ENCODE assay signal across 1 cellular context in genomic region chr19:49676690-49677231, GRCh38.
TF ChIP-seq lines count a peak whose summit lies in the region.

No MANE protein-coding gene starts in this region.

TF ChIP-seq in H1, 55 proteins besides CTCF, POLR2A, EP300 and RAD21:
- TF ChIP-seq SAP30 (IDR thresholded peaks at IDR 0.05; ENCODE audit: insufficient read depth, insufficient replicate concordance, low read length) = no peak
- peak; percentile 20; the same call in 1 of the 2 replicates for TF ChIP-seq ATF2 (IDR thresholded peaks at IDR 0.05; ENCODE audit: low read length)
- TF ChIP-seq JUND (IDR thresholded peaks at IDR 0.05; ENCODE audit: low read length) = no peak
- no peak for TF ChIP-seq PHF8 (conservative IDR thresholded peaks at IDR 0.05; ENCODE audit: low read depth, low read length)
- TF ChIP-seq E2F6 (IDR thresholded peaks at IDR 0.05) = 0 out of 2 replicates have a peak, but pooled peaks have one; percentile 8
- TF ChIP-seq TBP (IDR thresholded peaks at IDR 0.05; ENCODE audit: low read depth, low read length) = peak; percentile 96
- no peak for TF ChIP-seq POLR2AphosphoS5 (IDR thresholded peaks at IDR 0.05; ENCODE audit: low read depth, low read length)
- TF ChIP-seq SP2 (IDR thresholded peaks at IDR 0.05; ENCODE audit: low read length) = peak; percentile 93
- no peak for TF ChIP-seq BRCA1 (IDR thresholded peaks at IDR 0.05; ENCODE audit: low read depth, low read length)
- TF ChIP-seq HDAC2 (IDR thresholded peaks at IDR 0.05; ENCODE audit: borderline replicate concordance in 1 of 2, low read depth in 2 of 2, low read length in 2 of 2) = no peak
- no peak for TF ChIP-seq MAFK (IDR thresholded peaks at IDR 0.05; ENCODE audit: low read depth, low read length)
- TF ChIP-seq CHD1 (IDR thresholded peaks at IDR 0.05; ENCODE audit: low read depth, low read length) = no peak
- peak; percentile 98 for TF ChIP-seq SP1 (IDR thresholded peaks at IDR 0.05; ENCODE audit: low read depth, low read length)
- TF ChIP-seq POU5F1 (IDR thresholded peaks at IDR 0.05; ENCODE audit: low read depth, low read length) = no peak
- TF ChIP-seq SIN3A (conservative IDR thresholded peaks at IDR 0.05 in 1 of 2, IDR thresholded peaks at IDR 0.05 in 1 of 2; ENCODE audit: low read depth in 1 of 2, low read length in 2 of 2) = no peak
- no peak for TF ChIP-seq KDM5A (IDR thresholded peaks at IDR 0.05; ENCODE audit: low read length)
- no peak for TF ChIP-seq SIX5 (IDR thresholded peaks at IDR 0.05; ENCODE audit: low read depth, low read length)
- TF ChIP-seq CEBPB (IDR thresholded peaks at IDR 0.05; ENCODE audit: low read depth, low read length) = 0 out of 2 replicates have a peak, but pooled peaks have one; percentile 11
- TF ChIP-seq CREB1 (IDR thresholded peaks at IDR 0.05) = peak; percentile 90
- TF ChIP-seq NANOG (IDR thresholded peaks at IDR 0.05; ENCODE audit: insufficient read depth, low read depth, low read length, poor library complexity, severe bottlenecking) = no peak
- TF ChIP-seq JUN (IDR thresholded peaks at IDR 0.05; ENCODE audit: low read depth, low read length) = no peak
- no peak for TF ChIP-seq RXRA (IDR thresholded peaks at IDR 0.05; ENCODE audit: insufficient read depth, low read depth, low read length)
- TF ChIP-seq CHD2 (IDR thresholded peaks at IDR 0.05; ENCODE audit: low read length) = peak; percentile 93
- no peak for TF ChIP-seq GABPA (IDR thresholded peaks at IDR 0.05; ENCODE audit: borderline replicate concordance, insufficient read depth, low read length)
- TF ChIP-seq SP4 (IDR thresholded peaks at IDR 0.05; ENCODE audit: low read length) = peak; percentile 97
- peak; percentile 50; the same call in 1 of the 2 replicates for TF ChIP-seq TEAD4 (IDR thresholded peaks at IDR 0.05; ENCODE audit: low read depth, low read length)
- no peak for TF ChIP-seq TAF1 (IDR thresholded peaks at IDR 0.05; ENCODE audit: low read depth, low read length)
TF ChIP-seq in H1: peak in this region for 10.
